In genomic region chr15:72014555-72014954, GRCh38 we compare ENCODE assay signal across 1 cellular context.
TF ChIP-seq lines count a peak whose summit lies in the region.

No MANE protein-coding gene starts in this region.

TF ChIP-seq in WTC11, 78 proteins besides CTCF, POLR2A, EP300 and RAD21:
- 0 out of 2 replicates have a peak, but pooled peaks have one; percentile 14 for TF ChIP-seq ZNF512 (CRISPR knock-in tag; IDR thresholded peaks at IDR 0.05; ENCODE audit: borderline replicate concordance)
